Comparison of ENCODE assay signal across 5 cellular contexts in genomic region chr1:219949227-219949626, GRCh38. TPM values are rescaled to one million over a fixed set of nuclear protein-coding genes. Genes with fewer than 3 reads are reported as not detected.
"Had no signal": no experiment of that assay in that cellular context is flagged by ENCODE, and none has a peak within 500 bp of the region (broad histone marks: within the 10 kb centered on the region; RNA-seq: fewer than 3 reads in every experiment).

No MANE protein-coding gene starts in this region.

RNA-seq across cellular contexts. Expression of gene SLC30A10, which starts 20.9 kb away (rescaled TPM):
- total RNA-seq: OCI-LY7, PC-3, PC-9, SJCRH30, SJSA1 had no signal
